ENCODE assay signal across 8 cellular contexts in the genomic region with DNA sequence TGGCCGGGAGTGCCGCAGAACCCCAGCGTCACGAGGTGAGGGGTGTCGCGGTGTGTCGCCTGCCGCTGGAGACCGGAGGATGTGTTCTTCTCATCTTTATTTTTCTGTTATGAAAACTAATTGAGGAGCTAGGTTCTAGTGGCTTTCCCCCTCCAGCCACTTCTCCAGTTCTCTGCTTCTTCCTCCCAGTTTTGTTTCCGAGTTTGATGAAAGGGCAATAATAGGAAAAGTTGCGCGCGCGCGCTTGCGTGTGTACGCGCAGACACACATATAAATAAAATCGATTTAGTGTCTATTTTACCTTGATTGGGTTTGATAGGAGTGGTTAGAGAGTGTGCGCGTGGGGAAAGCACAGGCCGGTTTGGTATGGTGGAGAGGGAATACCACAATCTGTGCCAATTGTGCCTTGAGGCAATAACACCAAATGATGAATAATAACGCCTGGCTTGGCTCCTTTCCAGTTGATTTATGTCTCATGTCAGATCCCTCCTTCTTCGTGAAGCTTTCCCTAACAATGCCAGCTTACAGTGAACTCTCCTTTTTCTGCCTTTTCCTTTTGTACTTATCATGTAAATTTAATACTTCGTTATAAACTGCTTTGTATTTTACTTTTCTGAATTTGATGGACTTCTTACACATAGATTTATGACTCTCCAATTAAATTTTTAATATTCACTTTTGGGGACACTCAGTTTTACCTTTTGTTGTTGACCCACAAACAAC. TPM values are rescaled to one million over a fixed set of nuclear protein-coding genes. Genes with fewer than 3 reads are reported as not detected.
DNase-seq lines count a peak whose midpoint lies in the region; ATAC-seq and TF ChIP-seq lines count a peak whose summit lies in the region.

No MANE protein-coding gene starts in this region.

- H3K4me1 Mint-ChIP-seq in activated B cell treated with CpG ODN at 0.5 μM for 24 hours (peaks cover 59% of the 10 kb centered on the region), mesothelial cell of epicardium (peaks cover 30% of the 10 kb centered on the region)

- H3K4me3 ChIP-seq in ectodermal cell (ENCODE audit: insufficient read depth, low read depth, low read length), result peak overlapping the region; percentile 53

- CTCF ChIA-PET in activated B cell treated with CpG ODN at 0.5 μM for 24 hours (lab: Charles Lee), result interaction anchor here (0.8 to 5.0 kb wide), 6 partner anchors 121 to 461 kb away, joined by 3 to 42 read pairs (median 3); partner anchors contain the start of gene SSR3

- no peak overlapping the region for H3K27ac ChIP-seq in ectodermal cell (ENCODE audit: insufficient read depth, low read depth, low read length, poor library complexity, severe bottlenecking)
- peak overlapping the region; percentile 58 for H3K27ac ChIP-seq in temporal lobe (ENCODE audit: low read depth, low read length)

- H3K9me3 Mint-ChIP-seq in activated B cell treated with CpG ODN at 0.5 μM for 24 hours, result no peaks in the 10 kb centered on the region
- H3K9me3 Mint-ChIP-seq in mesothelial cell of epicardium, result no peaks in the 10 kb centered on the region

- peak overlapping the region; percentile 92 for H3K4me3 Mint-ChIP-seq in activated B cell treated with CpG ODN at 0.5 μM for 24 hours
- H3K4me3 Mint-ChIP-seq in mesothelial cell of epicardium, result peak overlapping the region; percentile 94

- H3K36me3 Mint-ChIP-seq in activated B cell treated with CpG ODN at 0.5 μM for 24 hours (ENCODE audit: low read depth), result peaks cover 30% of the 10 kb centered on the region
- peaks cover 17% of the 10 kb centered on the region for H3K36me3 Mint-ChIP-seq in mesothelial cell of epicardium

- POLR2A ChIA-PET in activated B cell treated with CpG ODN at 0.5 μM for 24 hours (lab: Charles Lee), result interaction anchor here (0.7 to 5.0 kb wide), 13 partner anchors 10 to 870 kb away, joined by 3 to 70 read pairs (median 12); partner anchors contain the start of genes CCNL1 and LEKR1

- peak; percentile 25 for DNase-seq in NCI-H2227 (lab: John Stamatoyannopoulos, UW; ENCODE audit: unreplicated experiment)
- DNase-seq in NCI-H2227 treated with DMSO at 0.1 percent for 48 hours (lab: John Stamatoyannopoulos, UW), result no peak
- DNase-seq in NCI-H1694 (lab: John Stamatoyannopoulos, UW), result peak; percentile 74
- DNase-seq in activated B cell treated with CpG ODN at 0.5 μM for 24 hours, result no peak
- no peak for DNase-seq in mesothelial cell of epicardium (ENCODE audit: low spot score in 2 of 2, unreplicated experiment in 2 of 2)
- no peak for DNase-seq in inferior parietal cortex (ENCODE audit: extremely low spot score)

- ATAC-seq in activated B cell treated with CpG ODN at 0.5 μM for 24 hours (ENCODE audit: low read depth), result no peak

- peaks cover 9% of the 10 kb centered on the region for H3K27me3 ChIP-seq in ectodermal cell (ENCODE audit: control insufficient read depth, insufficient read depth, low read length, poor library complexity, severe bottlenecking)

- WGBS in ectodermal cell, 2 experiments, result 1 to 2% methylated on average over 18 to 25 of the region's 25 CpGs

- no peaks in the 10 kb centered on the region for H3K9me3 ChIP-seq in ectodermal cell (ENCODE audit: control insufficient read depth, low read length)

- peaks cover 4% of the 10 kb centered on the region for H3K4me1 ChIP-seq in ectodermal cell (ENCODE audit: control insufficient read depth, insufficient read depth, low read length)

- H3K27ac Mint-ChIP-seq in activated B cell treated with CpG ODN at 0.5 μM for 24 hours (peak overlapping the region; percentile 66), mesothelial cell of epicardium (peak overlapping the region; percentile 86)

- H3K36me3 ChIP-seq in ectodermal cell (ENCODE audit: control insufficient read depth, insufficient read depth, low read length), result no peaks in the 10 kb centered on the region

- intact Hi-C loops in activated B cell treated with CpG ODN at 0.5 μM for 24 hours (cut with micrococcal nuclease), result loop anchor here (1.0 to 10.0 kb wide), 4 partner anchors 10 to 821 kb away; partner anchors contain the start of gene SLC33A1

- TF ChIP-seq CTCF in activated B cell treated with CpG ODN at 0.5 μM for 24 hours (IDR thresholded peaks at IDR 0.05) (no peak), mesothelial cell of epicardium (IDR thresholded peaks at IDR 0.05; ENCODE audit: unreplicated experiment) (no peak)

- no peaks in the 10 kb centered on the region for H3K27me3 Mint-ChIP-seq in activated B cell treated with CpG ODN at 0.5 μM for 24 hours
- no peaks in the 10 kb centered on the region for H3K27me3 Mint-ChIP-seq in mesothelial cell of epicardium (ENCODE audit: low read depth)

RNA-seq across cellular contexts. Expression of gene TIPARP, which starts 1.5 kb away (rescaled TPM):
- total RNA-seq in activated B cell treated with CpG ODN at 0.5 μM for 24 hours (31.3 and 32.3 TPM in 2 replicates), mesothelial cell of epicardium (25.6 to 28.5 TPM (median 27.2 TPM) in 3 replicates), temporal lobe (32.9 TPM)
- 7.1 TPM for polyA plus RNA-seq in ectodermal cell (2013, experiment 1 of 4)
- polyA plus RNA-seq in ectodermal cell (2013, experiment 2 of 4), result 6.3 TPM
- 5.4 TPM for polyA plus RNA-seq in ectodermal cell (2013, experiment 3 of 4)
- polyA plus RNA-seq in ectodermal cell (2013, experiment 4 of 4), result 6.8 TPM

Comparison
In these comparisons a context has a peak if more than half of its experiments do, and no peak if none do; other contexts are left out.
1. DNase-seq: peak in NCI-H2227 (single experiment) and NCI-H1694 (single experiment); none in NCI-H2227 treated with DMSO at 0.1 percent for 48 hours (single experiment), activated B cell treated with CpG ODN at 0.5 μM for 24 hours (single experiment), mesothelial cell of epicardium (0 of 2) and inferior parietal cortex (single experiment).